Comparison of ENCODE assay signal across 8 cellular contexts in the genomic region with DNA sequence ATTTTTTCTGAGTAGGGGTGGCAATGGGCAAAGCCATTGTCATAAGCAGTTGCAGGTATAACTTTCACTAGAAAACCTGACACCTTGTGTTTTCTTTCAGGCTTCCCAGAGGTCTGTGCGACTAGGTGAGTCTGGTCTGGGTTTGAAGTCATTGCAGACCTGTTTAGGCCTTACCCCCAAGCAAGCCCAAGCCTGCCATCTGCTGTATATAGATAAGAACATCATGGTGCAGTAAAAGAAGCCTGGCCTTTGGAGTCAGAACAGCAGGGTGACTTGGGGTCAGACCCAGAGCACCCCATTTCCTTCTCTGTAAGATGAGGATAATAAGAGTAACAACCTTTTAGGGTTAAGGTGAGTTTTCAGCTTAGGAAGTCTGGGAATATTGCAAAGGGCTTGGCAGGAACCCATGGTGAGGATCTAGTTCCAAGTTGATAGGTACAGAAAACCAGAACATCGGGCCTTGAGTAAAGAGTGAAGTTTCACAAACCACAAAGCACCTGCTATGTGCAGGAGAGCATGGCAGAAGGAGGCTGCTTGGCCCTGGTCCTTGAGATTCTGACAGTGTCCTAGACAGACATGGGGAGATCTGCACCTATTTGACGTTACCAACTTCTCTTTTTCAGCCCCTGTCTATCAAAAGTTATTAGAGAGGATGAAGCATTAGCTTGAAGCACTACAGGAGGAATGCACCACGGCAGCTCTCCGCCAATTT. TPM values are rescaled to one million over a fixed set of nuclear protein-coding genes. Genes with fewer than 3 reads are reported as not detected.
DNase-seq lines count a peak whose midpoint lies in the region; ATAC-seq and TF ChIP-seq lines count a peak whose summit lies in the region.

No MANE protein-coding gene starts in this region.

- POLR2A ChIA-PET in HEK293 (lab: Yijun Ruan, JAX) = no interaction called here

- DNase-seq in A172 (ENCODE audit: low spot score) (peak; percentile 54), NCI-H2029 treated with DMSO at 0.1 percent for 48 hours (lab: John Stamatoyannopoulos, UW) (peak; percentile 45), astrocyte of the spinal cord (ENCODE audit: low read depth, low spot score) (no peak), memory B cell (ENCODE audit: low spot score in 2 of 2) (no peak), DMS114 treated with DMSO at 0.1 percent for 48 hours (lab: John Stamatoyannopoulos, UW; ENCODE audit: unreplicated experiment) (no peak)

- in situ Hi-C loops in astrocyte of the spinal cord (cut with HindIII; ENCODE audit: low sequenced_read_pairs) = no loop called here

- H3K36me3 ChIP-seq in DOHH2 (ENCODE audit: control insufficient read depth, low read length) (no peaks in the 10 kb centered on the region), HEK293 (ENCODE audit: control insufficient read depth in 2 of 2, insufficient read depth in 1 of 2, low read length in 2 of 2) (no peaks in the 10 kb centered on the region)

- H3K9me3 ChIP-seq in DOHH2 (ENCODE audit: control insufficient read depth, insufficient read depth, low read length) (no peaks in the 10 kb centered on the region), HEK293 (ENCODE audit: control insufficient read depth, insufficient read depth, low read depth, low read length) (no peaks in the 10 kb centered on the region)

- H3K9me2 ChIP-seq in DOHH2 (replicated peaks; ENCODE audit: control insufficient read depth, low read length) = no peaks in the 10 kb centered on the region

- no peak overlapping the region for H3K27ac Mint-ChIP-seq in memory B cell

- peak overlapping the region; percentile 34 for H3K4me2 ChIP-seq in DOHH2 (ENCODE audit: low read length)

- CTCF ChIA-PET in HEK293 (lab: Yijun Ruan, JAX) = interaction anchor here (0.6 to 5.7 kb wide), 19 partner anchors 13 to 730 kb away, joined by 3 to 58 read pairs (median 4); no protein-coding TSS in a partner anchor

- no peak overlapping the region for H3K27ac ChIP-seq in DOHH2 (ENCODE audit: low read depth, low read length)
- no peak overlapping the region for H3K27ac ChIP-seq in HEK293 (ENCODE audit: extremely low read depth, low read depth, low read length)

- H3F3A ChIP-seq in DOHH2 (ENCODE audit: control insufficient read depth, insufficient read depth) = no peaks in the 10 kb centered on the region

- TF ChIP-seq CTCF in DOHH2 (IDR thresholded peaks at IDR 0.05; ENCODE audit: low read depth, low read length, poor library complexity, severe bottlenecking) = peak; percentile 73
- TF ChIP-seq CTCF in HEK293 (tag by site-specific recombination; IDR thresholded peaks at IDR 0.05) = no peak
- peak; percentile 26 for TF ChIP-seq CTCF in astrocyte of the spinal cord (IDR thresholded peaks at IDR 0.05; ENCODE audit: low read depth, low read length)

- H3K4me3 Mint-ChIP-seq in memory B cell = no peak overlapping the region

- no peaks in the 10 kb centered on the region for H4K20me1 ChIP-seq in DOHH2 (ENCODE audit: control insufficient read depth, insufficient read depth, low read depth, low read length)

- no peak overlapping the region for H3K4me3 ChIP-seq in DOHH2 (ENCODE audit: low read length)
- no peak overlapping the region for H3K4me3 ChIP-seq in HEK293 (ENCODE audit: low read depth, low read length)
- no peak overlapping the region for H3K4me3 ChIP-seq in astrocyte of the spinal cord (ENCODE audit: low read depth, low read length)

- H3K79me2 ChIP-seq in DOHH2 (ENCODE audit: control insufficient read depth, low read length) = no peaks in the 10 kb centered on the region

- ATAC-seq in memory B cell (ENCODE audit: low read depth) = peak; percentile 68
- no peak for ATAC-seq in HG03097 (IDR thresholded peaks at IDR 0.05; ENCODE audit: low FRiP score, unreplicated experiment)

- H3K36me3 Mint-ChIP-seq in memory B cell = no peaks in the 10 kb centered on the region

- H3K4me1 Mint-ChIP-seq in memory B cell = peaks cover 2% of the 10 kb centered on the region

- H3K27me3 Mint-ChIP-seq in memory B cell = no peaks in the 10 kb centered on the region

- H3K4me1 ChIP-seq in DOHH2 (ENCODE audit: control insufficient read depth, low read length) (peaks cover 17% of the 10 kb centered on the region), HEK293 (ENCODE audit: control insufficient read depth, insufficient read depth, low read length) (peaks cover 5% of the 10 kb centered on the region)

- H3K9me3 Mint-ChIP-seq in memory B cell = no peaks in the 10 kb centered on the region

- no peaks in the 10 kb centered on the region for H3K27me3 ChIP-seq in DOHH2 (ENCODE audit: control insufficient read depth, low read length)

TF ChIP-seq in HEK293, 187 proteins besides CTCF, POLR2A, EP300 and RAD21:
- no peak for TF ChIP-seq ZNF423 (tag by site-specific recombination; IDR thresholded peaks at IDR 0.05)
- peak; percentile 52 for TF ChIP-seq ZNF654 (tag by site-specific recombination; IDR thresholded peaks at IDR 0.05; ENCODE audit: low read depth)
- TF ChIP-seq, protein P1, sequence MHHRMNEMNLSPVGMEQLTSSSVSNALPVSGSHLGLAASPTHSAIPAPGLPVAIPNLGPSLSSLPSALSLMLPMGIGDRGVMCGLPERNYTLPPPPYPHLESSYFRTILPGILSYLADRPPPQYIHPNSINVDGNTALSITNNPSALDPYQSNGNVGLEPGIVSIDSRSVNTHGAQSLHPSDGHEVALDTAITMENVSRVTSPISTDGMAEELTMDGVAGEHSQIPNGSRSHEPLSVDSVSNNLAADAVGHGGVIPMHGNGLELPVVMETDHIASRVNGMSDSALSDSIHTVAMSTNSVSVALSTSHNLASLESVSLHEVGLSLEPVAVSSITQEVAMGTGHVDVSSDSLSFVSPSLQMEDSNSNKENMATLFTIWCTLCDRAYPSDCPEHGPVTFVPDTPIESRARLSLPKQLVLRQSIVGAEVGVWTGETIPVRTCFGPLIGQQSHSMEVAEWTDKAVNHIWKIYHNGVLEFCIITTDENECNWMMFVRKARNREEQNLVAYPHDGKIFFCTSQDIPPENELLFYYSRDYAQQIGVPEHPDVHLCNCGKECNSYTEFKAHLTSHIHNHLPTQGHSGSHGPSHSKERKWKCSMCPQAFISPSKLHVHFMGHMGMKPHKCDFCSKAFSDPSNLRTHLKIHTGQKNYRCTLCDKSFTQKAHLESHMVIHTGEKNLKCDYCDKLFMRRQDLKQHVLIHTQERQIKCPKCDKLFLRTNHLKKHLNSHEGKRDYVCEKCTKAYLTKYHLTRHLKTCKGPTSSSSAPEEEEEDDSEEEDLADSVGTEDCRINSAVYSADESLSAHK (tag by site-specific recombination; IDR thresholded peaks at IDR 0.05) = no peak
- no peak for TF ChIP-seq KLF8 (tag by site-specific recombination; IDR thresholded peaks at IDR 0.05)
- TF ChIP-seq KLF16 (tag by site-specific recombination; IDR thresholded peaks at IDR 0.05) = no peak
- no peak for TF ChIP-seq GLIS1 (tag by site-specific recombination; IDR thresholded peaks at IDR 0.05)
- TF ChIP-seq ZNF24 (tag by site-specific recombination; IDR thresholded peaks at IDR 0.05) = no peak
- TF ChIP-seq, protein P2, sequence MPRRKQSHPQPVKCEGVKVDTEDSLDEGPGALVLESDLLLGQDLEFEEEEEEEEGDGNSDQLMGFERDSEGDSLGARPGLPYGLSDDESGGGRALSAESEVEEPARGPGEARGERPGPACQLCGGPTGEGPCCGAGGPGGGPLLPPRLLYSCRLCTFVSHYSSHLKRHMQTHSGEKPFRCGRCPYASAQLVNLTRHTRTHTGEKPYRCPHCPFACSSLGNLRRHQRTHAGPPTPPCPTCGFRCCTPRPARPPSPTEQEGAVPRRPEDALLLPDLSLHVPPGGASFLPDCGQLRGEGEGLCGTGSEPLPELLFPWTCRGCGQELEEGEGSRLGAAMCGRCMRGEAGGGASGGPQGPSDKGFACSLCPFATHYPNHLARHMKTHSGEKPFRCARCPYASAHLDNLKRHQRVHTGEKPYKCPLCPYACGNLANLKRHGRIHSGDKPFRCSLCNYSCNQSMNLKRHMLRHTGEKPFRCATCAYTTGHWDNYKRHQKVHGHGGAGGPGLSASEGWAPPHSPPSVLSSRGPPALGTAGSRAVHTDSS (tag by site-specific recombination; IDR thresholded peaks at IDR 0.05) = 0 out of 2 replicates have a peak, but pooled peaks have one; percentile 35
- TF ChIP-seq ZNF658 (tag by site-specific recombination; IDR thresholded peaks at IDR 0.05) = no peak
- 0 out of 2 replicates have a peak, but pooled peaks have one; percentile 10 for TF ChIP-seq PRDM1 (tag by site-specific recombination; IDR thresholded peaks at IDR 0.05)
- no peak for TF ChIP-seq ZNF626 (tag by site-specific recombination; IDR thresholded peaks at IDR 0.05)
- TF ChIP-seq, protein P3, sequence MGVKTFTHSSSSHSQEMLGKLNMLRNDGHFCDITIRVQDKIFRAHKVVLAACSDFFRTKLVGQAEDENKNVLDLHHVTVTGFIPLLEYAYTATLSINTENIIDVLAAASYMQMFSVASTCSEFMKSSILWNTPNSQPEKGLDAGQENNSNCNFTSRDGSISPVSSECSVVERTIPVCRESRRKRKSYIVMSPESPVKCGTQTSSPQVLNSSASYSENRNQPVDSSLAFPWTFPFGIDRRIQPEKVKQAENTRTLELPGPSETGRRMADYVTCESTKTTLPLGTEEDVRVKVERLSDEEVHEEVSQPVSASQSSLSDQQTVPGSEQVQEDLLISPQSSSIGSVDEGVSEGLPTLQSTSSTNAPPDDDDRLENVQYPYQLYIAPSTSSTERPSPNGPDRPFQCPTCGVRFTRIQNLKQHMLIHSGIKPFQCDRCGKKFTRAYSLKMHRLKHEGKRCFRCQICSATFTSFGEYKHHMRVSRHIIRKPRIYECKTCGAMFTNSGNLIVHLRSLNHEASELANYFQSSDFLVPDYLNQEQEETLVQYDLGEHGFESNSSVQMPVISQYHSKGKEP (tag by site-specific recombination; IDR thresholded peaks at IDR 0.05) = no peak
TF ChIP-seq in HEK293: peak in this region for 3.

RNA-seq across cellular contexts. Expression of a gene that starts 33.9 kb away (rescaled TPM):
- 10.5 and 11.6 TPM in 2 replicates for total RNA-seq in A172 (2014; rRNA removed; shearing (Covaris generic))

Comparison
In these comparisons a context has a peak if more than half of its experiments do, and no peak if none do; other contexts are left out.
1. DNase-seq: peak in A172 (single experiment) and NCI-H2029 treated with DMSO at 0.1 percent for 48 hours (single experiment); none in astrocyte of the spinal cord (single experiment), memory B cell (0 of 2) and DMS114 treated with DMSO at 0.1 percent for 48 hours (single experiment).